In the genomic region with DNA sequence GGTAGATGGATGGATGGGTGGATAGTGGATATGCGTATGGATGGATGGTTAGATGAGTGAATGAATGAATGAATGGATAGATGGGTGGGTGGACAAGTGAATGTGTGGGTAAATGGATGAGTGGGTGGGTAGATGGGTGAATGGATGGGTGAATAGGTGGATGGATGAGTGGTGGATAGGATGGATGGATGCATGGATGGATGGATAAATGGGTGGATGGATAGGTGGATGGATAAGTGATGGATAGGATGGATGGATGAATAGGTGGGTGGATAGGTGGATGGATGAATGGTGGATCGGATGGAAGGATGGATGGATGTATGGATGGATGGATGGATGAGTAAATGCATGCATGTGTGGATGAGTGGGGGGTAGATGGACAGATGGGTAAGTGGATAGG, we compare ENCODE assay signal across 38 cellular contexts.
"Had no signal": no experiment of that assay in that cellular context is flagged by ENCODE, and none has a peak within 500 bp of the region (broad histone marks: within the 10 kb centered on the region; RNA-seq: fewer than 3 reads in every experiment).

No MANE protein-coding gene starts in this region.

- H3K36me3 Mint-ChIP-seq: activated CD4-positive, alpha-beta memory T cell treated with anti-CD3 and anti-CD28 coated beads for 36 hours; activated naive CD4-positive, alpha-beta T cell treated with anti-CD3 and anti-CD28 coated beads, Interleukin-2, amount 50 U/mL, for 24 hours; activated naive CD8-positive, alpha-beta T cell; activated naive CD8-positive, alpha-beta T cell treated with anti-CD3 and anti-CD28 coated beads, Interleukin-2, amount 10 ng/mL, durations not matched to agents 7 days and 5 days; brain had no signal

- H3K36me3 ChIP-seq: ascending aorta, cardiac muscle cell had no signal

- H3K4me1 ChIP-seq: ascending aorta had no signal

- H3K4me1 Mint-ChIP-seq: activated B cell treated with CpG ODN at 0.5 μM for 24 hours; activated CD4-positive, alpha-beta T cell treated with anti-CD3 and anti-CD28 coated beads, Interleukin-2, amount 10 ng/mL, durations not matched to agents 24 days and 14 days; activated naive CD4-positive, alpha-beta T cell treated with anti-CD3 and anti-CD28 coated beads, Interleukin-2, amount 50 U/mL, for 24 hours; activated naive CD8-positive, alpha-beta T cell treated with anti-CD3 and anti-CD28 coated beads, Interleukin-2, amount 10 ng/mL, durations not matched to agents 7 days and 5 days; activated naive CD8-positive, alpha-beta T cell treated with anti-CD3 and anti-CD28 coated beads, Interleukin-2, amount 50 U/mL, for 24 hours; activated T-helper 17 cell treated with anti-CD3 and anti-CD28 coated beads, Interleukin-2, amount 50 U/mL, for 72 hours; central memory CD8-positive, alpha-beta T cell had no signal

- DNase-seq: activated B cell treated with CpG ODN at 0.5 μM for 24 hours; activated CD4-positive, alpha-beta memory T cell treated with anti-CD3 and anti-CD28 coated beads for 36 hours; activated CD4-positive, alpha-beta T cell treated with anti-CD3 and anti-CD28 coated beads for 4 hours; activated CD4-positive, alpha-beta T cell treated with anti-CD3 and anti-CD28 coated beads, Interleukin-2, amount 10 ng/mL, durations not matched to agents 24 days and 14 days; activated CD4-positive, alpha-beta T cell treated with anti-CD3 and anti-CD28 coated beads, Interleukin-2, amount 50 U/mL, for 1 hour; activated CD4-positive, alpha-beta T cell treated with anti-CD3 and anti-CD28 coated beads, Interleukin-2, amount 50 U/mL, for 4 hours; activated CD4-positive, CD25-positive, alpha-beta regulatory T cell treated with anti-CD3 and anti-CD28 coated beads, Interleukin-2, amount 50 U/mL, for 72 hours; activated CD8-positive, alpha-beta memory T cell treated with anti-CD3 and anti-CD28 coated beads, Interleukin-2, amount 50 U/mL, for 4 hours; activated CD8-positive, alpha-beta T cell treated with anti-CD3 and anti-CD28 coated beads for 36 hours; activated effector memory CD4-positive, alpha-beta T cell treated with anti-CD3 and anti-CD28 coated beads, Interleukin-2, amount 50 U/mL, for 16 hours; activated gamma-delta T cell treated with Interleukin-2 at 50 U/mL for 16 hours; activated naive CD4-positive, alpha-beta T cell; activated naive CD4-positive, alpha-beta T cell treated with anti-CD3 and anti-CD28 coated beads for 36 hours; activated naive CD8-positive, alpha-beta T cell treated with anti-CD3 and anti-CD28 coated beads, Interleukin-2, amount 10 ng/mL, durations not matched to agents 7 days and 5 days; activated naive CD8-positive, alpha-beta T cell treated with anti-CD3 and anti-CD28 coated beads, Interleukin-2, amount 50 U/mL, for 24 hours; activated T-cell treated with anti-CD3 and anti-CD28 coated beads for 4 hours; activated T-cell treated with anti-CD3 and anti-CD28 coated beads, Interleukin-2, amount 50 U/mL, for 1 hour; activated T-cell treated with anti-CD3 and anti-CD28 coated beads, Interleukin-2, amount 50 U/mL, for 4 hours; activated T-cell treated with anti-CD3 and anti-CD28 coated beads, Interleukin-2, amount 50 U/mL, for 72 hours; amygdala; anterior cingulate cortex; caudate nucleus; cerebellar nuclear complex; T-helper 2 cell; T-helper 9 cell had no signal

- H3K27ac Mint-ChIP-seq: activated B cell treated with CpG ODN at 0.5 μM for 24 hours; activated CD4-positive, alpha-beta memory T cell treated with anti-CD3 and anti-CD28 coated beads for 36 hours; activated CD4-positive, alpha-beta T cell treated with anti-CD3 and anti-CD28 coated beads, Interleukin-2, amount 10 ng/mL, durations not matched to agents 24 days and 14 days; activated CD8-positive, alpha-beta T cell treated with anti-CD3 and anti-CD28 coated beads for 36 hours; activated naive CD4-positive, alpha-beta T cell treated with anti-CD3 and anti-CD28 coated beads for 36 hours; activated naive CD4-positive, alpha-beta T cell treated with anti-CD3 and anti-CD28 coated beads, Interleukin-2, amount 50 U/mL, for 24 hours; activated naive CD8-positive, alpha-beta T cell; activated naive CD8-positive, alpha-beta T cell treated with anti-CD3 and anti-CD28 coated beads, Interleukin-2, amount 10 ng/mL, durations not matched to agents 7 days and 5 days; activated naive CD8-positive, alpha-beta T cell treated with anti-CD3 and anti-CD28 coated beads, Interleukin-2, amount 50 U/mL, for 24 hours; activated T-cell treated with anti-CD3 and anti-CD28 coated beads, Interleukin-2, amount 50 U/mL, for 72 hours; activated T-helper 1 cell treated with anti-CD3 and anti-CD28 coated beads, Interleukin-12 subunit alpha, Interleukin-12 subunit beta, Interleukin-2, Interleukin-4 antibody, amounts not matched to agents 30 ng/mL and 10 ng/mL and 1 ng/mL, durations not matched to agents 14 hours and 24 hours and 36 hours; activated T-helper 17 cell treated with anti-CD3 and anti-CD28 coated beads, Interleukin-2, amount 50 U/mL, for 72 hours; brain; T-helper 1 cell treated with Interleukin-12 subunit alpha and Interleukin-12 subunit beta and Interleukin-4 antibody, amounts not matched to agents 30 μg/mL and 1 μg/mL, for 36 hours; T-helper 2 cell treated with Interferon-gamma antibody and Interleukin-4, amounts not matched to agents 5 μg/mL and 100 μg/mL, for 36 hours had no signal

- H3K4me3 Mint-ChIP-seq: activated B cell treated with CpG ODN at 0.5 μM for 24 hours; activated CD4-positive, alpha-beta memory T cell treated with anti-CD3 and anti-CD28 coated beads for 36 hours; activated CD4-positive, alpha-beta T cell treated with anti-CD3 and anti-CD28 coated beads, Interleukin-2, amount 10 ng/mL, durations not matched to agents 24 days and 14 days; activated CD8-positive, alpha-beta T cell treated with anti-CD3 and anti-CD28 coated beads for 36 hours; activated naive CD4-positive, alpha-beta T cell treated with anti-CD3 and anti-CD28 coated beads for 36 hours; activated naive CD4-positive, alpha-beta T cell treated with anti-CD3 and anti-CD28 coated beads, Interleukin-2, amount 50 U/mL, for 24 hours; activated naive CD8-positive, alpha-beta T cell; activated naive CD8-positive, alpha-beta T cell treated with anti-CD3 and anti-CD28 coated beads, Interleukin-2, amount 10 ng/mL, durations not matched to agents 7 days and 5 days; activated naive CD8-positive, alpha-beta T cell treated with anti-CD3 and anti-CD28 coated beads, Interleukin-2, amount 50 U/mL, for 24 hours; activated T-cell treated with anti-CD3 and anti-CD28 coated beads, Interleukin-2, amount 50 U/mL, for 4 hours; activated T-cell treated with anti-CD3 and anti-CD28 coated beads, Interleukin-2, amount 50 U/mL, for 72 hours; activated T-helper 1 cell treated with anti-CD3 and anti-CD28 coated beads, Interleukin-12 subunit alpha, Interleukin-12 subunit beta, Interleukin-2, Interleukin-4 antibody, amounts not matched to agents 30 ng/mL and 10 ng/mL and 1 ng/mL, durations not matched to agents 14 hours and 24 hours and 36 hours; activated T-helper 17 cell treated with anti-CD3 and anti-CD28 coated beads, Interleukin-2, amount 50 U/mL, for 72 hours; brain; central memory CD8-positive, alpha-beta T cell; T-helper 1 cell treated with Interleukin-12 subunit alpha and Interleukin-12 subunit beta and Interleukin-4 antibody, amounts not matched to agents 30 μg/mL and 1 μg/mL, for 36 hours; T-helper 2 cell treated with Interferon-gamma antibody and Interleukin-4, amounts not matched to agents 5 μg/mL and 100 μg/mL, for 36 hours had no signal

- H3K27ac ChIP-seq: ascending aorta, cardiac muscle cell, VCaP had no signal

- H3K27me3 ChIP-seq: ascending aorta, cardiac muscle cell had no signal

- H3K9me3 Mint-ChIP-seq: activated B cell treated with CpG ODN at 0.5 μM for 24 hours; activated CD4-positive, alpha-beta memory T cell treated with anti-CD3 and anti-CD28 coated beads for 36 hours; activated CD4-positive, alpha-beta T cell treated with anti-CD3 and anti-CD28 coated beads, Interleukin-2, amount 10 ng/mL, durations not matched to agents 24 days and 14 days; activated CD8-positive, alpha-beta T cell treated with anti-CD3 and anti-CD28 coated beads for 36 hours; activated naive CD4-positive, alpha-beta T cell treated with anti-CD3 and anti-CD28 coated beads for 36 hours; activated naive CD4-positive, alpha-beta T cell treated with anti-CD3 and anti-CD28 coated beads, Interleukin-2, amount 50 U/mL, for 24 hours; activated naive CD8-positive, alpha-beta T cell treated with anti-CD3 and anti-CD28 coated beads, Interleukin-2, amount 10 ng/mL, durations not matched to agents 7 days and 5 days; activated naive CD8-positive, alpha-beta T cell treated with anti-CD3 and anti-CD28 coated beads, Interleukin-2, amount 50 U/mL, for 24 hours; activated T-cell treated with anti-CD3 and anti-CD28 coated beads, Interleukin-2, amount 50 U/mL, for 4 hours; activated T-cell treated with anti-CD3 and anti-CD28 coated beads, Interleukin-2, amount 50 U/mL, for 72 hours; activated T-helper 1 cell treated with anti-CD3 and anti-CD28 coated beads, Interleukin-12 subunit alpha, Interleukin-12 subunit beta, Interleukin-2, Interleukin-4 antibody, amounts not matched to agents 30 ng/mL and 10 ng/mL and 1 ng/mL, durations not matched to agents 14 hours and 24 hours and 36 hours; activated T-helper 17 cell treated with anti-CD3 and anti-CD28 coated beads, Interleukin-2, amount 50 U/mL, for 72 hours; central memory CD8-positive, alpha-beta T cell; T-helper 1 cell treated with Interleukin-12 subunit alpha and Interleukin-12 subunit beta and Interleukin-4 antibody, amounts not matched to agents 30 μg/mL and 1 μg/mL, for 36 hours; T-helper 2 cell treated with Interferon-gamma antibody and Interleukin-4, amounts not matched to agents 5 μg/mL and 100 μg/mL, for 36 hours had no signal

- FAIRE-seq: bronchial epithelial cell, TTC549 had no signal

- H3K9me3 ChIP-seq: ascending aorta had no signal

- ATAC-seq: activated CD8-positive, alpha-beta T cell treated with anti-CD3 and anti-CD28 coated beads for 36 hours; activated naive CD8-positive, alpha-beta T cell treated with anti-CD3 and anti-CD28 coated beads, Interleukin-2, amount 50 U/mL, for 24 hours; activated T-cell treated with anti-CD3 and anti-CD28 coated beads, Interleukin-2, amount 50 U/mL, for 4 hours; activated T-cell treated with anti-CD3 and anti-CD28 coated beads, Interleukin-2, amount 50 U/mL, for 72 hours; activated T-helper 17 cell treated with anti-CD3 and anti-CD28 coated beads, Interleukin-2, amount 50 U/mL, for 72 hours had no signal

- H3K4me3 ChIP-seq: ascending aorta, cardiac muscle cell had no signal
